ENCODE assay signal across 21 cellular contexts in genomic region chr4:10085386-10085785, GRCh38. TPM values are rescaled to one million over a fixed set of nuclear protein-coding genes. Genes with fewer than 3 reads are reported as not detected.
A peak's percentile ranks its signal among the peaks of the same experiment; 100 is the strongest.
DNase-seq lines count a peak whose midpoint lies in the region; ATAC-seq and TF ChIP-seq lines count a peak whose summit lies in the region.
"Had no signal": no experiment of that assay in that cellular context is flagged by ENCODE, and none has a peak within 500 bp of the region (broad histone marks: within the 10 kb centered on the region; RNA-seq: fewer than 3 reads in every experiment).

No MANE protein-coding gene starts in this region.

- H3K9me3 ChIP-seq in left ventricle myocardium inferior (replicated peaks), result no peaks in the 10 kb centered on the region
- no peaks in the 10 kb centered on the region for H3K9me3 ChIP-seq in spleen
- H3K9me3 ChIP-seq: adrenal gland, BLaER1, SJSA1 had no signal

- H3K27ac ChIP-seq in left ventricle myocardium inferior (replicated peaks) (peak overlapping the region; percentile 64), spleen (no peak overlapping the region)
- H3K27ac ChIP-seq: adrenal gland, SJSA1, skin epidermis had no signal

- H3K27me3 ChIP-seq in left ventricle myocardium inferior (ENCODE audit: low read depth), result no peaks in the 10 kb centered on the region
- H3K27me3 ChIP-seq in spleen (replicated peaks in 1 of 7), result peaks cover 0 to 13% (median 0%) of the 10 kb centered on the region in 7 donors
- H3K27me3 ChIP-seq: adrenal gland, BLaER1, SJSA1 had no signal

- WGBS in spleen, 5 donors, result 93 to 97% (median 94%) methylated on average over 10 to 11 of the region's 11 CpGs

- CTCF ChIA-PET in activated CD4-positive, alpha-beta T cell treated with anti-CD3 and anti-CD28 coated beads for 36 hours (lab: Charles Lee), result no interaction called here

- H3K4me1 Mint-ChIP-seq in activated CD4-positive, alpha-beta T cell treated with anti-CD3 and anti-CD28 coated beads for 36 hours, result peaks cover under 1% of the 10 kb centered on the region
- H3K4me1 Mint-ChIP-seq in activated naive CD8-positive, alpha-beta T cell treated with anti-CD3 and anti-CD28 coated beads for 36 hours, result peaks cover 1% of the 10 kb centered on the region
- H3K4me1 Mint-ChIP-seq: endodermal cell had no signal

- H3K4me3 ChIP-seq in left ventricle myocardium inferior (no peak overlapping the region), spleen (no peak overlapping the region)
- H3K4me3 ChIP-seq: adrenal gland, BLaER1, K562, SJSA1, skin epidermis had no signal

- POLR2A ChIA-PET in activated CD4-positive, alpha-beta T cell treated with anti-CD3 and anti-CD28 coated beads for 36 hours (lab: Charles Lee), result no interaction called here

- TF ChIP-seq POLR2A in spleen (IDR thresholded peaks at IDR 0.05), result no peak

- no peaks in the 10 kb centered on the region for H3K27me3 Mint-ChIP-seq in activated CD4-positive, alpha-beta T cell treated with anti-CD3 and anti-CD28 coated beads for 36 hours
- no peaks in the 10 kb centered on the region for H3K27me3 Mint-ChIP-seq in activated naive CD8-positive, alpha-beta T cell treated with anti-CD3 and anti-CD28 coated beads for 36 hours

- TF ChIP-seq CTCF in left ventricle myocardium inferior (IDR thresholded peaks at IDR 0.05; ENCODE audit: borderline replicate concordance) (no peak), spleen (IDR thresholded peaks at IDR 0.05 in 8 of 11, conservative IDR thresholded peaks at IDR 0.05 in 3 of 11) (no peak)

- H3K36me3 ChIP-seq in left ventricle myocardium inferior (peaks cover 99% of the 10 kb centered on the region), spleen (peaks cover 13 to 100% (median 99%) of the 10 kb centered on the region in 6 donors)

- no peak for ATAC-seq in activated CD4-positive, alpha-beta T cell treated with anti-CD3 and anti-CD28 coated beads for 36 hours
- no peak for ATAC-seq in HG02885 (IDR thresholded peaks at IDR 0.05; ENCODE audit: poor library complexity, unreplicated experiment)
- ATAC-seq: activated CD4-positive, CD25-positive, alpha-beta regulatory T cell treated with anti-CD3 and anti-CD28 coated beads, Interleukin-2, amount 50 U/mL, for 24 hours; K562; left colon had no signal

- peak; percentile 3 for DNase-seq in activated CD4-positive, alpha-beta T cell treated with anti-CD3 and anti-CD28 coated beads for 36 hours
- DNase-seq in activated CD4-positive, alpha-beta T cell treated with anti-CD3 and anti-CD28 coated beads, Interleukin-2, amount 50 U/mL, for 4 hours, result no peak
- DNase-seq in activated naive CD8-positive, alpha-beta T cell treated with anti-CD3 and anti-CD28 coated beads for 36 hours, result no peak
- DNase-seq in left ventricle myocardium inferior (peak; percentile 16), spleen (peak; percentile 61), germinal center (ENCODE audit: low spot score) (no peak), cerebellum (ENCODE audit: low spot score) (no peak)
- DNase-seq: endodermal cell; MV-4-11; NCI-H2029; NCI-H510A; stimulated activated CD4-positive, alpha-beta T cell treated with anti-CD3 and anti-CD28 coated beads, Interleukin-4, amount 100 ng/mL, for 24 hours; T-helper 9 cell had no signal

- no peaks in the 10 kb centered on the region for H3K9me3 Mint-ChIP-seq in activated CD4-positive, alpha-beta T cell treated with anti-CD3 and anti-CD28 coated beads for 36 hours (ENCODE audit: low read depth)
- H3K9me3 Mint-ChIP-seq in activated naive CD8-positive, alpha-beta T cell treated with anti-CD3 and anti-CD28 coated beads for 36 hours, result no peaks in the 10 kb centered on the region
- H3K9me3 Mint-ChIP-seq: endodermal cell had no signal

- H3K4me1 ChIP-seq in left ventricle myocardium inferior (peaks cover 76% of the 10 kb centered on the region), spleen (peaks cover 4 to 17% (median 8%) of the 10 kb centered on the region in 6 donors)
- H3K4me1 ChIP-seq: adrenal gland, SJSA1 had no signal

- intact Hi-C loops in activated CD4-positive, alpha-beta T cell treated with anti-CD3 and anti-CD28 coated beads for 36 hours (cut with DNase I, micrococcal nuclease), result no loop called here
- intact Hi-C loops in left ventricle myocardium inferior (cut with micrococcal nuclease), result no loop called here
- intact Hi-C loops in spleen (cut with DNase I; ENCODE audit: low total_unique reads), result no loop called here

- peaks cover 56% of the 10 kb centered on the region for H3K36me3 Mint-ChIP-seq in activated CD4-positive, alpha-beta T cell treated with anti-CD3 and anti-CD28 coated beads for 36 hours (ENCODE audit: low read depth)
- H3K36me3 Mint-ChIP-seq in activated naive CD8-positive, alpha-beta T cell treated with anti-CD3 and anti-CD28 coated beads for 36 hours, result peaks cover 15% of the 10 kb centered on the region

- H3K27ac Mint-ChIP-seq in activated CD4-positive, alpha-beta T cell treated with anti-CD3 and anti-CD28 coated beads for 36 hours, result no peak overlapping the region
- peak overlapping the region; percentile 12 for H3K27ac Mint-ChIP-seq in activated naive CD8-positive, alpha-beta T cell treated with anti-CD3 and anti-CD28 coated beads for 36 hours
- H3K27ac Mint-ChIP-seq: endodermal cell had no signal

- no peak overlapping the region for H3K4me3 Mint-ChIP-seq in activated CD4-positive, alpha-beta T cell treated with anti-CD3 and anti-CD28 coated beads for 36 hours
- H3K4me3 Mint-ChIP-seq in activated naive CD8-positive, alpha-beta T cell treated with anti-CD3 and anti-CD28 coated beads for 36 hours, result no peak overlapping the region
- H3K4me3 Mint-ChIP-seq: endodermal cell had no signal

RNA-seq across cellular contexts. Expression of gene WDR1, which starts 31.2 kb away (rescaled TPM):
- 100 to 1,000 TPM; 308 to 354 TPM for total RNA-seq in activated CD4-positive, alpha-beta T cell treated with anti-CD3 and anti-CD28 coated beads for 36 hours
- total RNA-seq in activated naive CD8-positive, alpha-beta T cell treated with anti-CD3 and anti-CD28 coated beads for 36 hours, result 100 to 1,000 TPM; 372 to 385 TPM
- total RNA-seq in left ventricle myocardium inferior, result 157 TPM
- 100 to 1,000 TPM; 124 to 377 (median 192) TPM for total RNA-seq in spleen
- 100 to 1,000 TPM in 1 of 3 donors, 10 to 100 TPM in 2; 56.6 to 105 (median 84.0) TPM for polyA plus RNA-seq in spleen
- total RNA-seq in cerebellum, result 54.0 TPM

Comparison
In these comparisons a context has a peak if more than half of its experiments do, and no peak if none do; other contexts are left out.
1. DNase-seq: peak in activated CD4-positive, alpha-beta T cell treated with anti-CD3 and anti-CD28 coated beads for 36 hours (single experiment), left ventricle myocardium inferior (single experiment) and spleen (single experiment); none in activated CD4-positive, alpha-beta T cell treated with anti-CD3 and anti-CD28 coated beads, Interleukin-2, amount 50 U/mL, for 4 hours (0 of 2), activated naive CD8-positive, alpha-beta T cell treated with anti-CD3 and anti-CD28 coated beads for 36 hours (single experiment), germinal center (single experiment) and cerebellum (single experiment).